ENCODE assay signal across 25 cellular contexts in the genomic region with DNA sequence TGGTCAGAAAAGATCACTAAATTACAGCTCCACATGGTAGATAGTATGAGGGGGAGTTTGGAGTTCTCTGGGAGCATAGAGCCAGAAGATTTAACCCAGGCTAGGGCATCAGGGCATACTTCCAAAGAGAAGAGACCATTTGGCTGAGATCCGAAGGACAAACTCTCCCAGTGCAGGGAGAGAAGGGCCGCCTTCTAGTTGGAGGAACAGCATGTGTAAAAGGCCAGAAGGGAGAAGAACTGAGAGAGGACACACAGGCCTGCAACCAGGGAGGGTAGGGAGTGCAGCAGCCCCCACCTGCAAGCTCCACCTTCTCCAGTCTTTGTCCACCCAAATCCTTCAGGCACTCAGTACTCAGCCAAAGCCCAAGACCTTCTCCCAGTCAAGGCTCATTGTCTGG.
"Had no signal": no experiment of that assay in that cellular context is flagged by ENCODE, and none has a peak within 500 bp of the region (broad histone marks: within the 10 kb centered on the region; RNA-seq: fewer than 3 reads in every experiment).

No MANE protein-coding gene starts in this region.

- H3K27ac ChIP-seq: brain microvascular endothelial cell, suprapubic skin, tibial nerve, WERI-Rb-1 had no signal

- H3K4me3 ChIP-seq: gastroesophageal sphincter, skin epidermis, stomach, suprapubic skin, tibial nerve had no signal

- DNase-seq: activated CD4-positive, alpha-beta T cell treated with anti-CD3 and anti-CD28 coated beads for 48 hours; activated CD4-positive, alpha-beta T cell treated with anti-CD3 and anti-CD28 coated beads, Interleukin-2, amount 50 U/mL, for 48 hours; activated CD8-positive, alpha-beta memory T cell treated with anti-CD3 and anti-CD28 coated beads for 24 hours; activated gamma-delta T cell; activated naive CD4-positive, alpha-beta T cell treated with anti-CD3 and anti-CD28 coated beads, Interleukin-2, amount 10 ng/mL, durations not matched to agents 7 days and 5 days; activated naive CD8-positive, alpha-beta T cell treated with anti-CD3 and anti-CD28 coated beads, Interleukin-2, amount 10 ng/mL, durations not matched to agents 7 days and 5 days; amniotic stem cell; brain microvascular endothelial cell; cortex of kidney; hippocampal formation; left cardiac atrium; left ventricle myocardium superior; naive thymus-derived CD4-positive, alpha-beta T cell; posterior cingulate gyrus; right cardiac atrium; stimulated activated CD4-positive, alpha-beta T cell treated with anti-CD3 and anti-CD28 coated beads, Interleukin-2, amount 100 ng/mL, for 24 hours; stimulated activated naive B cell treated with anti-CD40 and anti-IgM and Interleukin-4, amounts not matched to agents 10 μg/mL and 1 μg/mL and 100 μg/mL, for 72 hours; stomach; T-helper 17 cell; T1000; WERI-Rb-1 had no signal

- H3K36me3 ChIP-seq: brain microvascular endothelial cell, stomach, suprapubic skin, WERI-Rb-1 had no signal

- H3K9me3 ChIP-seq: gastroesophageal sphincter, stomach, suprapubic skin, tibial nerve had no signal

- H3K4me1 ChIP-seq: stomach had no signal

- H3K27me3 ChIP-seq: brain microvascular endothelial cell, gastroesophageal sphincter, stomach, suprapubic skin, tibial nerve had no signal
